In genomic region chr16:84266451-84266850, GRCh38 we compare ENCODE assay signal across 8 cellular contexts. TPM values are rescaled to one million over a fixed set of nuclear protein-coding genes. Genes with fewer than 3 reads are reported as not detected.
DNase-seq lines count a peak whose midpoint lies in the region; ATAC-seq and TF ChIP-seq lines count a peak whose summit lies in the region.

No MANE protein-coding gene starts in this region.

- peaks cover 5% of the 10 kb centered on the region for H3K27me3 Mint-ChIP-seq in activated CD4-positive, alpha-beta T cell treated with anti-CD3 and anti-CD28 coated beads, Interleukin-2, amount 10 ng/mL, durations not matched to agents 7 days and 5 days

- H3K27ac ChIP-seq in ascending aorta: no peak overlapping the region

- H3K27ac Mint-ChIP-seq in activated CD4-positive, alpha-beta T cell treated with anti-CD3 and anti-CD28 coated beads, Interleukin-2, amount 10 ng/mL, durations not matched to agents 7 days and 5 days: no peak overlapping the region

- H3K36me3 Mint-ChIP-seq in activated CD4-positive, alpha-beta T cell treated with anti-CD3 and anti-CD28 coated beads, Interleukin-2, amount 10 ng/mL, durations not matched to agents 7 days and 5 days (ENCODE audit: low read depth): no peaks in the 10 kb centered on the region

- CTCF ChIA-PET in activated CD4-positive, alpha-beta T cell treated with anti-CD3 and anti-CD28 coated beads, Interleukin-2, amount 10 ng/mL, durations not matched to agents 7 days and 5 days (lab: Charles Lee): interaction anchor here (0.6 kb wide), 1 partner anchor 10 kb away, joined by 3 read pairs; no protein-coding TSS in a partner anchor

- no peaks in the 10 kb centered on the region for H3K9me3 Mint-ChIP-seq in activated CD4-positive, alpha-beta T cell treated with anti-CD3 and anti-CD28 coated beads, Interleukin-2, amount 10 ng/mL, durations not matched to agents 7 days and 5 days

- no peak overlapping the region for H3K9ac ChIP-seq in Loucy (ENCODE audit: low read depth, low read length, poor library complexity, severe bottlenecking)

- H3K4me1 ChIP-seq in Loucy (ENCODE audit: insufficient read depth, low read length, poor library complexity, severe bottlenecking) (no peaks in the 10 kb centered on the region), ascending aorta (no peaks in the 10 kb centered on the region)

- H3K4me1 Mint-ChIP-seq in activated CD4-positive, alpha-beta T cell treated with anti-CD3 and anti-CD28 coated beads, Interleukin-2, amount 10 ng/mL, durations not matched to agents 7 days and 5 days: no peaks in the 10 kb centered on the region

- H4K20me1 ChIP-seq in Loucy (ENCODE audit: insufficient read depth, low read length, poor library complexity, severe bottlenecking): no peaks in the 10 kb centered on the region

- POLR2A ChIA-PET in activated CD4-positive, alpha-beta T cell treated with anti-CD3 and anti-CD28 coated beads, Interleukin-2, amount 10 ng/mL, durations not matched to agents 7 days and 5 days (lab: Charles Lee): no interaction called here

- ATAC-seq in Right ventricle myocardium superior (ENCODE audit: poor library complexity): peak; percentile 94
- no peak for ATAC-seq in GM19455 (IDR thresholded peaks at IDR 0.05; ENCODE audit: unreplicated experiment)

- H3K4me3 ChIP-seq in Loucy (ENCODE audit: low read length, poor library complexity, severe bottlenecking): no peak overlapping the region
- no peak overlapping the region for H3K4me3 ChIP-seq in ascending aorta

- peak overlapping the region; percentile 76 for H2AFZ ChIP-seq in Loucy (ENCODE audit: low read length)

- no peak for TF ChIP-seq CTCF in Loucy (conservative IDR thresholded peaks at IDR 0.05; ENCODE audit: low read length)
- no peak for TF ChIP-seq CTCF in ascending aorta (IDR thresholded peaks at IDR 0.05)

- no peak overlapping the region for H3K4me3 Mint-ChIP-seq in activated CD4-positive, alpha-beta T cell treated with anti-CD3 and anti-CD28 coated beads, Interleukin-2, amount 10 ng/mL, durations not matched to agents 7 days and 5 days

- H3K9me3 ChIP-seq in Loucy (ENCODE audit: insufficient read depth, low read depth, low read length) (no peaks in the 10 kb centered on the region), ascending aorta (no peaks in the 10 kb centered on the region)

- H3K27me3 ChIP-seq in Loucy (ENCODE audit: insufficient read depth, low read length, poor library complexity, severe bottlenecking) (no peaks in the 10 kb centered on the region), ascending aorta (no peaks in the 10 kb centered on the region)

- intact Hi-C loops in Right ventricle myocardium superior (cut with DNase I) (no loop called here), ascending aorta (cut with DNase I) (no loop called here)

- no peaks in the 10 kb centered on the region for H3K79me2 ChIP-seq in Loucy (ENCODE audit: insufficient read depth, low read length)

- no peaks in the 10 kb centered on the region for H3F3A ChIP-seq in Loucy (ENCODE audit: low read depth)

- H3K9me2 ChIP-seq in Loucy (replicated peaks; ENCODE audit: low read depth, low read length): no peaks in the 10 kb centered on the region

- peak; percentile 19 for DNase-seq in activated CD4-positive, alpha-beta T cell treated with anti-CD3 and anti-CD28 coated beads, Interleukin-2, amount 10 ng/mL, durations not matched to agents 7 days and 5 days
- no peak for DNase-seq in activated CD4-positive, alpha-beta T cell treated with anti-CD3 and anti-CD28 coated beads, Interleukin-2, amount 50 U/mL, for 4 hours
- peak; percentile 9 to 27 for DNase-seq in activated CD4-positive, alpha-beta T cell treated with anti-CD3 and anti-CD28 coated beads, Interleukin-2, amount 50 U/mL, for 48 hours
- DNase-seq in Right ventricle myocardium superior: no peak
- DNase-seq in putamen (ENCODE audit: low spot score): peak; percentile 75
- DNase-seq in ascending aorta (ENCODE audit: low spot score in 2 of 2): no peak

- H3K36me3 ChIP-seq in Loucy (ENCODE audit: insufficient read depth, low read length): no peaks in the 10 kb centered on the region
- no peaks in the 10 kb centered on the region for H3K36me3 ChIP-seq in ascending aorta

- H3K4me2 ChIP-seq in Loucy (ENCODE audit: low read depth, low read length, poor library complexity, severe bottlenecking): no peak overlapping the region

RNA-seq across cellular contexts. Expression of gene KCNG4, which starts 26.6 kb away (rescaled TPM):
- not detected for total RNA-seq in activated CD4-positive, alpha-beta T cell treated with anti-CD3 and anti-CD28 coated beads, Interleukin-2, amount 10 ng/mL, durations not matched to agents 7 days and 5 days
- total RNA-seq in Right ventricle myocardium superior (not detected), ascending aorta (not detected)

RNA-seq across cellular contexts. Expression of gene WFDC1, which starts 28.2 kb away (rescaled TPM):
- total RNA-seq in activated CD4-positive, alpha-beta T cell treated with anti-CD3 and anti-CD28 coated beads, Interleukin-2, amount 10 ng/mL, durations not matched to agents 7 days and 5 days: not detected
- total RNA-seq in Right ventricle myocardium superior (1.4 TPM), ascending aorta (126 TPM)

Comparison
In these comparisons a context has a peak if more than half of its experiments do, and no peak if none do; other contexts are left out.
1. DNase-seq: peak in activated CD4-positive, alpha-beta T cell treated with anti-CD3 and anti-CD28 coated beads, Interleukin-2, amount 10 ng/mL, durations not matched to agents 7 days and 5 days (single experiment), activated CD4-positive, alpha-beta T cell treated with anti-CD3 and anti-CD28 coated beads, Interleukin-2, amount 50 U/mL, for 48 hours (2 of 2) and putamen (single experiment); none in activated CD4-positive, alpha-beta T cell treated with anti-CD3 and anti-CD28 coated beads, Interleukin-2, amount 50 U/mL, for 4 hours (0 of 2), Right ventricle myocardium superior (single experiment) and ascending aorta (0 of 2).
2. RNA of gene WFDC1, which starts 28.2 kb away (total RNA-seq): 126 TPM in ascending aorta (single experiment); 1.4 TPM in Right ventricle myocardium superior (single experiment) and not detected in activated CD4-positive, alpha-beta T cell treated with anti-CD3 and anti-CD28 coated beads, Interleukin-2, amount 10 ng/mL, durations not matched to agents 7 days and 5 days; every median in the first group is over 10 times any median in the second.